ENCODE assay signal across 10 cellular contexts in the genomic region with DNA sequence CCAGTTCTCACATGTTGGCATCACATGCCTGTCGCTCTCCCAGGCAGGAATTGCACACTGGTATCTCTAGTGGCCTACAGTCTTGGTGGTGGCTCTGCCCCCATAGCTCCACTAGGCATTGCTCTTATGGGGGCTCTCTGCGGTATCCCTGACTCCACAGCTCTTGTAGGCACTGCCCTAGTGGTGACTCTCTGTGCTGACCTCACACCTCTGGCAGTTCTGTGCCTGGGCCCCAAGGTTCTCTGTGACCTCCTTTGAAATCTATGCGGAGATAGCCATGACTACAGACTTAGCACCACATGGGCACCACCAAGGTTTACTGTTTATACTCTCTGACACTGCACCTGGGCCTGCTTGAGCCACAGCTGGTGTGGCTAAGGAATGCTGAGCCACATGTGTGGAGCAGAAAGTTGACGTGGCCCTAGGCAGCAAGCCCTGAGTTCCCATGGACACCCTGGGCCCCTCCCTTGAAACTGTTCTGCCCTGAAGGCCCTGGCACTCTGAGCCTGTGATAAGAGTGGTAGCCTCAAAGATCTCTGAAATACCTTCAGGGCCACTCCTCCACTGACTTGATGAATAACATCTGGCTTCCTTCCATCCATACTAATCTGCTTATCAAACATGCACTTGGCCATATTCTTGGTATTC. TPM values are rescaled to one million over a fixed set of nuclear protein-coding genes. Genes with fewer than 3 reads are reported as not detected.
DNase-seq lines count a peak whose midpoint lies in the region; ATAC-seq and TF ChIP-seq lines count a peak whose summit lies in the region.
"Had no signal": no experiment of that assay in that cellular context is flagged by ENCODE, and none has a peak within 500 bp of the region (broad histone marks: within the 10 kb centered on the region; RNA-seq: fewer than 3 reads in every experiment).

No MANE protein-coding gene starts in this region.

- peak overlapping the region; percentile 4 for H3K9ac ChIP-seq in adipocyte (ENCODE audit: low read length)

- H3K9me3 ChIP-seq in adipocyte (ENCODE audit: control insufficient read depth, low read length), result no peaks in the 10 kb centered on the region
- no peaks in the 10 kb centered on the region for H3K9me3 ChIP-seq in cardiac muscle cell (ENCODE audit: low read depth)
- no peaks in the 10 kb centered on the region for H3K9me3 ChIP-seq in psoas muscle
- H3K9me3 ChIP-seq: neutrophil had no signal

- H3K27me3 ChIP-seq in adipocyte (replicated peaks; ENCODE audit: control insufficient read depth, insufficient read depth, low read length), result no peaks in the 10 kb centered on the region
- peaks cover 4% of the 10 kb centered on the region for H3K27me3 ChIP-seq in cardiac muscle cell
- no peaks in the 10 kb centered on the region for H3K27me3 ChIP-seq in psoas muscle (ENCODE audit: insufficient read depth in 3 of 3, low read length in 2 of 3)
- H3K27me3 ChIP-seq: neutrophil had no signal

- no peaks in the 10 kb centered on the region for H3K36me3 Mint-ChIP-seq in activated CD8-positive, alpha-beta memory T cell treated with anti-CD3 and anti-CD28 coated beads, Interleukin-2, amount 10 ng/mL, durations not matched to agents 7 days and 5 days
- H3K36me3 Mint-ChIP-seq: CD8-positive, alpha-beta T cell had no signal

- H3K4me3 Mint-ChIP-seq in activated CD8-positive, alpha-beta memory T cell treated with anti-CD3 and anti-CD28 coated beads, Interleukin-2, amount 10 ng/mL, durations not matched to agents 7 days and 5 days, result no peak overlapping the region
- H3K4me3 Mint-ChIP-seq: CD8-positive, alpha-beta T cell had no signal

- intact Hi-C loops in psoas muscle (cut with DNase I), result loop anchor here (1.0 to 5.0 kb wide), 3 partner anchors 391 to 579 kb away; no protein-coding TSS in a partner anchor

- no peak overlapping the region for H3K27ac ChIP-seq in cardiac muscle cell
- H3K27ac ChIP-seq in psoas muscle, result peak overlapping the region; percentile 13
- H3K27ac ChIP-seq: neutrophil had no signal

- TF ChIP-seq CTCF in cardiac muscle cell (IDR thresholded peaks at IDR 0.05; ENCODE audit: low read depth, low read length), result no peak
- no peak for TF ChIP-seq CTCF in psoas muscle (IDR thresholded peaks at IDR 0.05)

- DNase-seq in Daoy (ENCODE audit: low read depth), result peak; percentile 34
- DNase-seq in adipocyte (ENCODE audit: low read depth), result peak; percentile 42
- peak; percentile 5 to 59 for DNase-seq in cardiac muscle cell (ENCODE audit: low read depth in 1 of 2, low spot score in 1 of 2)
- no peak for DNase-seq in psoas muscle
- no peak for DNase-seq in NCI-H446 (lab: John Stamatoyannopoulos, UW)
- no peak for DNase-seq in activated CD8-positive, alpha-beta memory T cell treated with anti-CD3 and anti-CD28 coated beads, Interleukin-2, amount 10 ng/mL, durations not matched to agents 7 days and 5 days
- no peak for DNase-seq in OCI-M2 (lab: John Stamatoyannopoulos, UW; ENCODE audit: unreplicated experiment)
- DNase-seq: CD8-positive, alpha-beta T cell had no signal

- CTCF ChIA-PET in activated CD8-positive, alpha-beta memory T cell treated with anti-CD3 and anti-CD28 coated beads, Interleukin-2, amount 10 ng/mL, durations not matched to agents 7 days and 5 days (lab: Charles Lee), result interaction anchor here (1.1 to 1.3 kb wide), 4 partner anchors 80 to 390 kb away, joined by 3 to 4 read pairs (median 3); no protein-coding TSS in a partner anchor

- no peaks in the 10 kb centered on the region for H3K4me1 Mint-ChIP-seq in activated CD8-positive, alpha-beta memory T cell treated with anti-CD3 and anti-CD28 coated beads, Interleukin-2, amount 10 ng/mL, durations not matched to agents 7 days and 5 days

- no peaks in the 10 kb centered on the region for H3K27me3 Mint-ChIP-seq in activated CD8-positive, alpha-beta memory T cell treated with anti-CD3 and anti-CD28 coated beads, Interleukin-2, amount 10 ng/mL, durations not matched to agents 7 days and 5 days

- H3K4me3 ChIP-seq in adipocyte (ENCODE audit: low read length) (no peak overlapping the region), cardiac muscle cell (no peak overlapping the region), psoas muscle (no peak overlapping the region)

- peak; percentile 60 to 89 (median 74) for ATAC-seq in psoas muscle
- no peak for ATAC-seq in activated CD8-positive, alpha-beta memory T cell treated with anti-CD3 and anti-CD28 coated beads, Interleukin-2, amount 10 ng/mL, durations not matched to agents 7 days and 5 days
- ATAC-seq in GM21381 (IDR thresholded peaks at IDR 0.05; ENCODE audit: unreplicated experiment), result no peak
- ATAC-seq: CD8-positive, alpha-beta T cell had no signal

- WGBS in psoas muscle, 3 donors, result 69 to 74% (median 71%) methylated on average over 4 of the region's 4 CpGs

- H3K4me1 ChIP-seq in adipocyte (ENCODE audit: control insufficient read depth, insufficient read depth, low read length), result peaks cover 18% of the 10 kb centered on the region
- H3K4me1 ChIP-seq in cardiac muscle cell (ENCODE audit: low read depth), result peaks cover 7% of the 10 kb centered on the region
- H3K4me1 ChIP-seq in psoas muscle, result peaks cover 14% of the 10 kb centered on the region

- no peaks in the 10 kb centered on the region for H3K9me3 Mint-ChIP-seq in activated CD8-positive, alpha-beta memory T cell treated with anti-CD3 and anti-CD28 coated beads, Interleukin-2, amount 10 ng/mL, durations not matched to agents 7 days and 5 days (ENCODE audit: low read depth)
- H3K9me3 Mint-ChIP-seq: CD8-positive, alpha-beta T cell had no signal

- no peak overlapping the region for H3K27ac Mint-ChIP-seq in activated CD8-positive, alpha-beta memory T cell treated with anti-CD3 and anti-CD28 coated beads, Interleukin-2, amount 10 ng/mL, durations not matched to agents 7 days and 5 days
- H3K27ac Mint-ChIP-seq: CD8-positive, alpha-beta T cell had no signal

- no peaks in the 10 kb centered on the region for H3K36me3 ChIP-seq in adipocyte (ENCODE audit: control insufficient read depth, insufficient read depth, low read length, severe bottlenecking)
- H3K36me3 ChIP-seq in cardiac muscle cell, result no peaks in the 10 kb centered on the region
- H3K36me3 ChIP-seq in psoas muscle (ENCODE audit: insufficient read depth in 1 of 2, low read depth in 1 of 2), result no peaks in the 10 kb centered on the region
- H3K36me3 ChIP-seq: neutrophil had no signal

RNA-seq across cellular contexts. Expression of a gene that starts 8.0 kb away (rescaled TPM):
- total RNA-seq in Daoy (2014; rRNA removed; shearing (Covaris generic)), result not detected in 2 replicates
- total RNA-seq in cardiac muscle cell, result 0.14 and 0.30 TPM in 2 replicates
- 1.7 TPM in 1 of 2 replicates, not detected in the other for polyA plus RNA-seq in cardiac muscle cell
- 1 to 10 TPM in 1 of 4 donors, not detected in 3; 1.6 TPM for total RNA-seq in psoas muscle
- 1 to 10 TPM in 1 of 3 donors, under 1 TPM in 2; 0.06 to 1.4 (median 0.37) TPM for polyA plus RNA-seq in psoas muscle
- 1 to 10 TPM; 1.2 to 1.3 TPM for total RNA-seq in activated CD8-positive, alpha-beta memory T cell treated with anti-CD3 and anti-CD28 coated beads, Interleukin-2, amount 10 ng/mL, durations not matched to agents 7 days and 5 days

Comparison
In these comparisons a context has a peak if more than half of its experiments do, and no peak if none do; other contexts are left out.
1. DNase-seq: peak in Daoy (single experiment), adipocyte (single experiment) and cardiac muscle cell (2 of 2); none in psoas muscle (0 of 2), NCI-H446 (0 of 2), activated CD8-positive, alpha-beta memory T cell treated with anti-CD3 and anti-CD28 coated beads, Interleukin-2, amount 10 ng/mL, durations not matched to agents 7 days and 5 days (single experiment) and OCI-M2 (single experiment).
2. ATAC-seq: peak in psoas muscle (4 of 4); none in activated CD8-positive, alpha-beta memory T cell treated with anti-CD3 and anti-CD28 coated beads, Interleukin-2, amount 10 ng/mL, durations not matched to agents 7 days and 5 days (single experiment) and GM21381 (single experiment).